In genomic region chr3:155519081-155519480, GRCh38 we compare ENCODE assay signal across 14 cellular contexts.
A peak's percentile ranks its signal among the peaks of the same experiment; 100 is the strongest.
DNase-seq lines count a peak whose midpoint lies in the region; ATAC-seq and TF ChIP-seq lines count a peak whose summit lies in the region.
"Had no signal": no experiment of that assay in that cellular context is flagged by ENCODE, and none has a peak within 500 bp of the region (broad histone marks: within the 10 kb centered on the region; RNA-seq: fewer than 3 reads in every experiment).

No MANE protein-coding gene starts in this region.

- no peaks in the 10 kb centered on the region for H3K4me1 ChIP-seq in ascending aorta

- intact Hi-C loops in ascending aorta (cut with DNase I), result no loop called here

- H3K27ac ChIP-seq in ascending aorta, result no peak overlapping the region

- no peaks in the 10 kb centered on the region for H3K27me3 ChIP-seq in ascending aorta

- DNase-seq in NCI-H748 treated with DMSO at 0.1 percent for 48 hours (lab: John Stamatoyannopoulos, UW) (peak; percentile 6), SHP77 treated with DMSO at 0.1 percent for 48 hours (lab: John Stamatoyannopoulos, UW) (no peak), ascending aorta (ENCODE audit: low spot score in 2 of 2) (no peak), islet precursor cell (no peak)
- DNase-seq: activated CD4-positive, alpha-beta T cell treated with anti-CD3 and anti-CD28 coated beads, Interleukin-2, amount 50 U/mL, for 48 hours; activated effector memory CD4-positive, alpha-beta T cell treated with anti-CD3 and anti-CD28 coated beads, Interleukin-2, amount 50 U/mL, for 16 hours; stimulated activated CD4-positive, alpha-beta T cell treated with anti-CD3 and anti-CD28 coated beads, Interleukin-4, amount 100 ng/mL, for 1 hour; stimulated activated naive CD4-positive, alpha-beta T cell treated with Interleukin-2 at 50 U/mL for 16 hours; T1000 had no signal

- no peak overlapping the region for H3K4me3 ChIP-seq in ascending aorta

- no peaks in the 10 kb centered on the region for H3K36me3 ChIP-seq in ascending aorta

- ATAC-seq in GM18498 (IDR thresholded peaks at IDR 0.05; ENCODE audit: unreplicated experiment) (peak; percentile 61), GM19463 (IDR thresholded peaks at IDR 0.05; ENCODE audit: unreplicated experiment) (peak; percentile 69), HG03354 (IDR thresholded peaks at IDR 0.05; ENCODE audit: poor library complexity, severe bottlenecking, unreplicated experiment) (peak; percentile 91), GM21619 (IDR thresholded peaks at IDR 0.05; ENCODE audit: unreplicated experiment) (no peak)
- ATAC-seq: HCT116 had no signal

- H3K9me3 ChIP-seq in ascending aorta, result no peaks in the 10 kb centered on the region

- TF ChIP-seq CTCF in ascending aorta (IDR thresholded peaks at IDR 0.05), result no peak
